In genomic region chr6:19535351-19535750, GRCh38 we compare ENCODE assay signal across 20 cellular contexts.
DNase-seq lines count a peak whose midpoint lies in the region; ATAC-seq and TF ChIP-seq lines count a peak whose summit lies in the region.
"Had no signal": no experiment of that assay in that cellular context is flagged by ENCODE, and none has a peak within 500 bp of the region (broad histone marks: within the 10 kb centered on the region; RNA-seq: fewer than 3 reads in every experiment).

No MANE protein-coding gene starts in this region.

- H4K20me1 ChIP-seq in mammary epithelial cell (ENCODE audit: insufficient read depth, low read length) (no peaks in the 10 kb centered on the region), osteoblast (ENCODE audit: insufficient read depth, low read length) (no peaks in the 10 kb centered on the region)

- H3K9me3 Mint-ChIP-seq in WTC11 = peaks cover 22% of the 10 kb centered on the region

- TF ChIP-seq CTCF in mammary epithelial cell (conservative IDR thresholded peaks at IDR 0.05 in 1 of 2, IDR thresholded peaks at IDR 0.05 in 1 of 2; ENCODE audit: extremely low read depth in 1 of 2, insufficient read depth in 1 of 2, low read depth in 1 of 2, low read length in 2 of 2) = no peak
- no peak for TF ChIP-seq CTCF in osteoblast (IDR thresholded peaks at IDR 0.05; ENCODE audit: extremely low read depth, low read depth, low read length)
- no peak for TF ChIP-seq CTCF in WTC11 (IDR thresholded peaks at IDR 0.05)

- no peak overlapping the region for H3K27ac Mint-ChIP-seq in WTC11
- H3K27ac Mint-ChIP-seq: activated CD8-positive, alpha-beta memory T cell treated with anti-CD3 and anti-CD28 coated beads, Interleukin-2, amount 10 ng/mL, durations not matched to agents 7 days and 5 days; activated naive CD8-positive, alpha-beta T cell; activated T-helper 1 cell treated with anti-CD3 and anti-CD28 coated beads, Interleukin-12 subunit alpha, Interleukin-12 subunit beta, Interleukin-2, Interleukin-4 antibody, amounts not matched to agents 30 ng/mL and 10 ng/mL and 1 ng/mL, durations not matched to agents 14 hours and 24 hours and 36 hours; immature natural killer cell; neural progenitor cell; T-helper 17 cell had no signal

- in situ Hi-C loops in mammary epithelial cell (cut with MboI; ENCODE audit: low sequenced_read_pairs in 2 of 2) = loop anchor here in 1 of 2 donors (10.0 kb wide), 1 partner anchor 121 kb away; no protein-coding TSS in a partner anchor

- H3K27ac ChIP-seq in mammary epithelial cell (ENCODE audit: insufficient read depth, low read depth, low read length) = no peak overlapping the region
- no peak overlapping the region for H3K27ac ChIP-seq in osteoblast (ENCODE audit: low read depth, low read length)
- H3K27ac ChIP-seq: neural progenitor cell, psoas muscle had no signal

- H3K36me3 Mint-ChIP-seq in WTC11 = peaks cover 24% of the 10 kb centered on the region
- H3K36me3 Mint-ChIP-seq: activated CD8-positive, alpha-beta memory T cell treated with anti-CD3 and anti-CD28 coated beads, Interleukin-2, amount 10 ng/mL, durations not matched to agents 7 days and 5 days; activated naive CD8-positive, alpha-beta T cell; immature natural killer cell had no signal

- H3K79me2 ChIP-seq in mammary epithelial cell (ENCODE audit: insufficient read depth, low read length) (no peaks in the 10 kb centered on the region), osteoblast (ENCODE audit: insufficient read depth, low read length) (no peaks in the 10 kb centered on the region)

- peaks cover 8% of the 10 kb centered on the region; the same call in 1 of the 2 replicates for H3K27me3 Mint-ChIP-seq in WTC11 (ENCODE audit: low read depth)
- H3K27me3 Mint-ChIP-seq: activated CD8-positive, alpha-beta memory T cell treated with anti-CD3 and anti-CD28 coated beads, Interleukin-2, amount 10 ng/mL, durations not matched to agents 7 days and 5 days; activated naive CD8-positive, alpha-beta T cell; T-helper 17 cell had no signal

- H3K27me3 ChIP-seq in mammary epithelial cell (ENCODE audit: insufficient read depth, low read length) (no peaks in the 10 kb centered on the region), osteoblast (ENCODE audit: insufficient read depth, low read length) (no peaks in the 10 kb centered on the region)
- H3K27me3 ChIP-seq: MG63, neural progenitor cell had no signal

- no peaks in the 10 kb centered on the region for H3K9me3 ChIP-seq in mammary epithelial cell (replicated peaks; ENCODE audit: insufficient read depth, low read length)
- H3K9me3 ChIP-seq in osteoblast (ENCODE audit: low read depth, low read length) = no peaks in the 10 kb centered on the region
- H3K9me3 ChIP-seq: MG63, psoas muscle had no signal

- H3K4me3 ChIP-seq in mammary epithelial cell (replicated peaks in 1 of 3; ENCODE audit: insufficient read depth in 1 of 3, low read depth in 2 of 3, low read length in 3 of 3) (no peak overlapping the region), osteoblast (ENCODE audit: insufficient read depth, low read length) (no peak overlapping the region)
- H3K4me3 ChIP-seq: GM12878, MG63, neural progenitor cell, psoas muscle had no signal

- 0 out of 2 replicates have a peak, but pooled peaks cover 3% of the 10 kb centered on the region for H3K4me1 Mint-ChIP-seq in WTC11
- H3K4me1 Mint-ChIP-seq: activated CD8-positive, alpha-beta memory T cell treated with anti-CD3 and anti-CD28 coated beads, Interleukin-2, amount 10 ng/mL, durations not matched to agents 7 days and 5 days; immature natural killer cell; T-helper 17 cell had no signal

- POLR2A ChIA-PET in WTC11 (lab: Charles Lee) = no interaction called here

- H3K4me3 Mint-ChIP-seq in WTC11 = no peak overlapping the region
- H3K4me3 Mint-ChIP-seq: activated CD8-positive, alpha-beta memory T cell treated with anti-CD3 and anti-CD28 coated beads, Interleukin-2, amount 10 ng/mL, durations not matched to agents 7 days and 5 days; activated naive CD8-positive, alpha-beta T cell; activated T-helper 1 cell treated with anti-CD3 and anti-CD28 coated beads, Interleukin-12 subunit alpha, Interleukin-12 subunit beta, Interleukin-2, Interleukin-4 antibody, amounts not matched to agents 30 ng/mL and 10 ng/mL and 1 ng/mL, durations not matched to agents 14 hours and 24 hours and 36 hours; immature natural killer cell; neural progenitor cell; T-helper 17 cell had no signal

- ATAC-seq in WTC11 = no peak
- ATAC-seq: activated CD8-positive, alpha-beta memory T cell treated with anti-CD3 and anti-CD28 coated beads, Interleukin-2, amount 10 ng/mL, durations not matched to agents 7 days and 5 days; GM12878; psoas muscle; T-helper 17 cell had no signal

- intact Hi-C loops in mammary epithelial cell (cut with micrococcal nuclease) = loop anchor here (5.0 kb wide), 1 partner anchor 63 kb away; no protein-coding TSS in a partner anchor

- CTCF ChIA-PET in mammary epithelial cell (lab: Charles Lee; ENCODE audit: low non-redundant PET) = interaction anchor here (0.5 kb wide), 1 partner anchor 167 kb away, joined by 5 read pairs; no protein-coding TSS in a partner anchor
- CTCF ChIA-PET in WTC11 (lab: Charles Lee) = no interaction called here

- H2AFZ ChIP-seq in mammary epithelial cell (ENCODE audit: low read depth, low read length) = no peak overlapping the region
- H2AFZ ChIP-seq in osteoblast (ENCODE audit: low read length) = no peak overlapping the region
- H2AFZ ChIP-seq: neural progenitor cell had no signal

- dilution Hi-C loops in mammary epithelial cell (cut with HindIII; ENCODE audit: low sequenced_read_pairs) = no loop called here

- H3K36me3 ChIP-seq in mammary epithelial cell (ENCODE audit: insufficient read depth, low read length) (no peaks in the 10 kb centered on the region), osteoblast (ENCODE audit: insufficient read depth, low read length) (no peaks in the 10 kb centered on the region)
- H3K36me3 ChIP-seq: MG63, neural progenitor cell had no signal

- 19% methylated on average over 2 of the region's 2 CpGs for WGBS in mammary epithelial cell (ENCODE audit: low coverage, missing lambda C conversion rate)

- H3K4me2 ChIP-seq in mammary epithelial cell (ENCODE audit: insufficient read depth, low read depth, low read length) (no peak overlapping the region), osteoblast (ENCODE audit: insufficient read depth, low read length) (no peak overlapping the region)
- H3K4me2 ChIP-seq: neural progenitor cell had no signal

- DNase-seq in COR-L47 (lab: John Stamatoyannopoulos, UW) (peak; percentile 66), NCI-H1092 (lab: John Stamatoyannopoulos, UW) (peak; percentile 82), NCI-H345 (lab: John Stamatoyannopoulos, UW) (peak; percentile 94), mammary epithelial cell (peak; percentile 41), osteoblast (ENCODE audit: insufficient read length, low spot score, missing footprints) (no peak), activated gamma-delta T cell treated with Interleukin-2 at 50 U/mL for 16 hours (no peak), WTC11 (ENCODE audit: low spot score) (no peak)
- no peak for DNase-seq in activated CD4-positive, alpha-beta T cell treated with anti-CD3 and anti-CD28 coated beads, Interleukin-2, amount 50 U/mL, for 4 hours
- DNase-seq: activated CD4-positive, alpha-beta T cell treated with anti-CD3 and anti-CD28 coated beads for 48 hours; activated CD8-positive, alpha-beta memory T cell treated with anti-CD3 and anti-CD28 coated beads, Interleukin-2, amount 10 ng/mL, durations not matched to agents 7 days and 5 days; cerebellar nuclear complex; immature natural killer cell; MG63; NCI-H2227 treated with DMSO at 0.1 percent for 48 hours; psoas muscle; T-helper 17 cell had no signal

- BruUV-seq in mammary epithelial cell (replicated peaks; lab: Mats Ljungman, UMichigan) = no TSS peak

- peaks cover 23% of the 10 kb centered on the region for H3K4me1 ChIP-seq in mammary epithelial cell (ENCODE audit: insufficient read depth, low read length)
- no peaks in the 10 kb centered on the region for H3K4me1 ChIP-seq in osteoblast (ENCODE audit: insufficient read depth, low read length)
- H3K4me1 ChIP-seq: neural progenitor cell, psoas muscle had no signal

- no peak overlapping the region for H3K9ac ChIP-seq in mammary epithelial cell (ENCODE audit: insufficient read depth, low read length)
- H3K9ac ChIP-seq: neural progenitor cell had no signal

TF ChIP-seq in WTC11, 78 proteins besides CTCF, POLR2A, EP300 and RAD21 (continues in another document):
- no peak for TF ChIP-seq NR3C1 (CRISPR knock-in tag; conservative IDR thresholded peaks at IDR 0.05; ENCODE audit: low read depth)
- TF ChIP-seq NR1H2 (CRISPR knock-in tag; IDR thresholded peaks at IDR 0.05) = no peak
- no peak for TF ChIP-seq USF2 (CRISPR knock-in tag; IDR thresholded peaks at IDR 0.05)
- no peak for TF ChIP-seq ZNF138 (CRISPR knock-in tag; conservative IDR thresholded peaks at IDR 0.05)
- TF ChIP-seq HMGA2 (CRISPR knock-in tag; IDR thresholded peaks at IDR 0.05) = no peak
- TF ChIP-seq OVOL2 (CRISPR knock-in tag; IDR thresholded peaks at IDR 0.05; ENCODE audit: borderline replicate concordance) = no peak
- TF ChIP-seq, protein P1, sequence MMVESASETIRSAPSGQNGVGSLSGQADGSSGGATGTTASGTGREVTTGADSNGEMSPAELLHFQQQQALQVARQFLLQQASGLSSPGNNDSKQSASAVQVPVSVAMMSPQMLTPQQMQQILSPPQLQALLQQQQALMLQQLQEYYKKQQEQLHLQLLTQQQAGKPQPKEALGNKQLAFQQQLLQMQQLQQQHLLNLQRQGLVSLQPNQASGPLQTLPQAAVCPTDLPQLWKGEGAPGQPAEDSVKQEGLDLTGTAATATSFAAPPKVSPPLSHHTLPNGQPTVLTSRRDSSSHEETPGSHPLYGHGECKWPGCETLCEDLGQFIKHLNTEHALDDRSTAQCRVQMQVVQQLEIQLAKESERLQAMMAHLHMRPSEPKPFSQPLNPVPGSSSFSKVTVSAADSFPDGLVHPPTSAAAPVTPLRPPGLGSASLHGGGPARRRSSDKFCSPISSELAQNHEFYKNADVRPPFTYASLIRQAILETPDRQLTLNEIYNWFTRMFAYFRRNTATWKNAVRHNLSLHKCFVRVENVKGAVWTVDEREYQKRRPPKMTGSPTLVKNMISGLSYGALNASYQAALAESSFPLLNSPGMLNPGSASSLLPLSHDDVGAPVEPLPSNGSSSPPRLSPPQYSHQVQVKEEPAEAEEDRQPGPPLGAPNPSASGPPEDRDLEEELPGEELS (CRISPR knock-in tag; IDR thresholded peaks at IDR 0.05) = no peak
- TF ChIP-seq ZBTB21 (CRISPR knock-in tag; IDR thresholded peaks at IDR 0.05; ENCODE audit: borderline replicate concordance) = no peak
- no peak for TF ChIP-seq JUN (CRISPR knock-in tag; IDR thresholded peaks at IDR 0.05)
- TF ChIP-seq NFE2L1 (CRISPR knock-in tag; IDR thresholded peaks at IDR 0.05) = no peak
- TF ChIP-seq ZNF416 (CRISPR knock-in tag; IDR thresholded peaks at IDR 0.05) = no peak

Comparison
In these comparisons a context has a peak if more than half of its experiments do, and no peak if none do; other contexts are left out.
1. DNase-seq: peak in COR-L47 (single experiment), NCI-H1092 (single experiment), NCI-H345 (single experiment) and mammary epithelial cell (single experiment); none in osteoblast (single experiment), activated gamma-delta T cell treated with Interleukin-2 at 50 U/mL for 16 hours (single experiment), WTC11 (single experiment) and activated CD4-positive, alpha-beta T cell treated with anti-CD3 and anti-CD28 coated beads, Interleukin-2, amount 50 U/mL, for 4 hours (0 of 2).